Comparison of ENCODE assay signal across 9 cellular contexts in genomic region chr14:38302966-38303365, GRCh38. TPM values are rescaled to one million over a fixed set of nuclear protein-coding genes. Genes with fewer than 3 reads are reported as not detected.
"Had no signal": no experiment of that assay in that cellular context is flagged by ENCODE, and none has a peak within 500 bp of the region (broad histone marks: within the 10 kb centered on the region; RNA-seq: fewer than 3 reads in every experiment).

No MANE protein-coding gene starts in this region.

- H3K27ac ChIP-seq: GM23248, HL-60 had no signal

- H3K4me3 ChIP-seq: GM23248, HAP-1 had no signal

- H3K4me1 ChIP-seq: HAP-1 had no signal

- DNase-seq: GM23248, GOT3, H7, HFFc6, IMR-90 had no signal

- H3K36me3 ChIP-seq: HAP-1 had no signal

- H2AFZ ChIP-seq: GM23248 had no signal

- H3K9ac ChIP-seq: GM23248 had no signal

RNA-seq across cellular contexts. Expression of gene CLEC14A, which starts 47.1 kb away (rescaled TPM):
- total RNA-seq: GM23248, H4, HT1080 had no signal
